Comparison of ENCODE assay signal across 9 cellular contexts in genomic region chr13:97307882-97308624, GRCh38.
DNase-seq lines count a peak whose midpoint lies in the region; ATAC-seq and TF ChIP-seq lines count a peak whose summit lies in the region.
"Had no signal": no experiment of that assay in that cellular context is flagged by ENCODE, and none has a peak within 500 bp of the region (broad histone marks: within the 10 kb centered on the region; RNA-seq: fewer than 3 reads in every experiment).

No MANE protein-coding gene starts in this region.

- H3K9me3 ChIP-seq in breast epithelium, result no peaks in the 10 kb centered on the region

- no peak for TF ChIP-seq POLR2A in breast epithelium (IDR thresholded peaks at IDR 0.05)

- H3K27ac ChIP-seq in breast epithelium, result peak overlapping the region; percentile 16 to 26

- no peaks in the 10 kb centered on the region for H3K36me3 ChIP-seq in breast epithelium

- no peak overlapping the region for H3K4me3 ChIP-seq in breast epithelium

- TF ChIP-seq CTCF in breast epithelium (IDR thresholded peaks at IDR 0.05), result no peak

- no peaks in the 10 kb centered on the region for H3K27me3 ChIP-seq in breast epithelium

- intact Hi-C loops in breast epithelium (cut with DNase I; ENCODE audit: low total_unique reads), result no loop called here

- DNase-seq in LHCN-M2 (ENCODE audit: low read depth) (peak; percentile 63), breast epithelium (ENCODE audit: low spot score in 2 of 2) (peak in 1 of 2 donors; percentile 72), iris pigment epithelial cell (ENCODE audit: low read depth) (peak; percentile 54), smooth muscle cell of the brain vasculature (ENCODE audit: low read depth, low spot score) (peak; percentile 18), NCI-H1694 treated with DMSO at 0.1 percent for 48 hours (lab: John Stamatoyannopoulos, UW) (no peak), COR-L47 (lab: John Stamatoyannopoulos, UW) (no peak)
- DNase-seq: T-helper 9 cell had no signal

- ATAC-seq in GM18867 (IDR thresholded peaks at IDR 0.05; ENCODE audit: unreplicated experiment), result no peak
- ATAC-seq in GM18498 (IDR thresholded peaks at IDR 0.05; ENCODE audit: unreplicated experiment), result no peak

- no peaks in the 10 kb centered on the region for H3K4me1 ChIP-seq in breast epithelium

Comparison
In these comparisons a context has a peak if more than half of its experiments do, and no peak if none do; other contexts are left out.
1. DNase-seq: peak in LHCN-M2 (single experiment), iris pigment epithelial cell (single experiment) and smooth muscle cell of the brain vasculature (single experiment); none in NCI-H1694 treated with DMSO at 0.1 percent for 48 hours (single experiment) and COR-L47 (single experiment).